Comparison of ENCODE assay signal across 18 cellular contexts in the genomic region with DNA sequence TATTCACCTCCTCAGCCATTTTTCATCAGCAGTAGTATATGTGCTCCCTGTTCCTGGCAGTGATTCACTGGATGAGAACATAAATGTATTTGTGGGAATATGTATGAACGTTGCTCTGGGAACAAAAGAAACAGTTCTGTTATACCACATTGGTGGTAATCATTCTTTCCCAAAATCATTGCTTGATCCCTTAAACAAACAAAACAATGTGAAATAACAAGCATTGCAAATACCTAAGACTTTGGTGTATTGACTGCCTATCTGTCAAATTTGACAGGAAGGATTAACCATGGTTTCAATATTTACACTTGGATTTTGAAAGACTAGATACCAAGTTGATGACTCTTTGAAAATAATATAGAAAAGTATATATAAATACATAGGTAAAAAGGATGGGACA.
A peak's percentile ranks its signal among the peaks of the same experiment; 100 is the strongest.
DNase-seq lines count a peak whose midpoint lies in the region; ATAC-seq and TF ChIP-seq lines count a peak whose summit lies in the region.
"Had no signal": no experiment of that assay in that cellular context is flagged by ENCODE, and none has a peak within 500 bp of the region (broad histone marks: within the 10 kb centered on the region; RNA-seq: fewer than 3 reads in every experiment).

No MANE protein-coding gene starts in this region.

- peaks cover 30% of the 10 kb centered on the region for H3K36me3 Mint-ChIP-seq in WTC11
- H3K36me3 Mint-ChIP-seq: CD4-positive, alpha-beta memory T cell had no signal

- TF ChIP-seq CTCF in PC-3 (conservative IDR thresholded peaks at IDR 0.05; ENCODE audit: low read depth, low read length) (no peak), WTC11 (IDR thresholded peaks at IDR 0.05) (no peak)

- H3K27ac ChIP-seq in PC-3 (ENCODE audit: low read length) (no peak overlapping the region), epithelial cell of prostate (no peak overlapping the region)
- H3K27ac ChIP-seq: GM23248 had no signal

- no peak for ATAC-seq in PC-3
- no peak for ATAC-seq in activated CD4-positive, CD25-positive, alpha-beta regulatory T cell treated with anti-CD3 and anti-CD28 coated beads, Interleukin-2, amount 50 U/mL, for 24 hours
- ATAC-seq in WTC11, result no peak
- ATAC-seq: GM12878 had no signal

- no peaks in the 10 kb centered on the region for H3K9me3 ChIP-seq in PC-3 (ENCODE audit: low read length)

- no peak overlapping the region for H3K4me3 Mint-ChIP-seq in WTC11
- H3K4me3 Mint-ChIP-seq: CD4-positive, alpha-beta memory T cell had no signal

- H2AFZ ChIP-seq in PC-3 (ENCODE audit: low read length), result no peak overlapping the region
- H2AFZ ChIP-seq: GM23248 had no signal

- no peak overlapping the region for H3K9ac ChIP-seq in PC-3 (ENCODE audit: low read length)
- H3K9ac ChIP-seq: GM23248 had no signal

- POLR2A ChIA-PET in PC-3 (lab: Charles Lee; ENCODE audit: unreplicated experiment), result no interaction called here
- POLR2A ChIA-PET in WTC11 (lab: Charles Lee), result no interaction called here

- H3K27me3 Mint-ChIP-seq in WTC11 (ENCODE audit: low read depth), result no peaks in the 10 kb centered on the region
- H3K27me3 Mint-ChIP-seq: CD4-positive, alpha-beta memory T cell had no signal

- H3K9me3 Mint-ChIP-seq in WTC11, result peaks cover 43% of the 10 kb centered on the region

- CTCF ChIA-PET in PC-3 (lab: Charles Lee) (no interaction called here), WTC11 (lab: Charles Lee) (no interaction called here)

- H4K20me1 ChIP-seq in PC-3 (ENCODE audit: low read length), result no peaks in the 10 kb centered on the region

- H3K36me3 ChIP-seq in PC-3 (ENCODE audit: low read depth, low read length), result no peaks in the 10 kb centered on the region

- H3K27me3 ChIP-seq in PC-3 (ENCODE audit: low read length), result no peaks in the 10 kb centered on the region

- H3K4me2 ChIP-seq in PC-3 (ENCODE audit: low read length), result no peak overlapping the region

- H3F3A ChIP-seq in PC-3 (ENCODE audit: low read length, unreplicated experiment), result no peaks in the 10 kb centered on the region

- no TSS peak for BruUV-seq in PC-3 (replicated peaks; lab: Mats Ljungman, UMichigan)

- no peak overlapping the region for H3K4me3 ChIP-seq in PC-3 (ENCODE audit: low read length)
- H3K4me3 ChIP-seq: GM12878, GM23248 had no signal

- H3K9me2 ChIP-seq in PC-3 (replicated peaks; ENCODE audit: low read length), result no peaks in the 10 kb centered on the region

- no peaks in the 10 kb centered on the region for H3K4me1 ChIP-seq in PC-3 (ENCODE audit: insufficient read depth, low read length)

- H3K27ac Mint-ChIP-seq in WTC11, result no peak overlapping the region
- H3K27ac Mint-ChIP-seq: CD4-positive, alpha-beta memory T cell had no signal

- no peaks in the 10 kb centered on the region for H3K4me1 Mint-ChIP-seq in WTC11
- H3K4me1 Mint-ChIP-seq: CD4-positive, alpha-beta memory T cell had no signal

- intact Hi-C loops in PC-3 (cut with micrococcal nuclease), result no loop called here

- peak; percentile 4 for DNase-seq in HuH-7.5 (ENCODE audit: low spot score)
- DNase-seq in PC-3, result peak; percentile 41
- peak; percentile 63 for DNase-seq in SHP77 treated with DMSO at 0.1 percent for 48 hours (lab: John Stamatoyannopoulos, UW)
- peak; percentile 20 for DNase-seq in epithelial cell of prostate (ENCODE audit: low read depth, low spot score)
- DNase-seq in WTC11 (ENCODE audit: low spot score), result no peak
- no peak for DNase-seq in ureter (ENCODE audit: low spot score)
- DNase-seq: C1 segment of cervical spinal cord; Calu3; CD4-positive, alpha-beta memory T cell; COR-L47; DMS79; EL; GDM1; GM23248; H7; HCEC 1CT had no signal

- no peaks in the 10 kb centered on the region for H3K79me2 ChIP-seq in PC-3 (ENCODE audit: low read length)

TF ChIP-seq in WTC11, 78 proteins besides CTCF, POLR2A, EP300 and RAD21:
- no peak for TF ChIP-seq NFE2L1 (CRISPR knock-in tag; IDR thresholded peaks at IDR 0.05)
- TF ChIP-seq GRHL2 (CRISPR knock-in tag; IDR thresholded peaks at IDR 0.05; ENCODE audit: insufficient replicate concordance, severe bottlenecking), result no peak
- no peak for TF ChIP-seq PRRX2 (CRISPR knock-in tag; IDR thresholded peaks at IDR 0.05)
- no peak for TF ChIP-seq CBFB (CRISPR knock-in tag; IDR thresholded peaks at IDR 0.05; ENCODE audit: low read depth)
- TF ChIP-seq ZNF671 (CRISPR knock-in tag; IDR thresholded peaks at IDR 0.05), result no peak
- TF ChIP-seq, protein P1, sequence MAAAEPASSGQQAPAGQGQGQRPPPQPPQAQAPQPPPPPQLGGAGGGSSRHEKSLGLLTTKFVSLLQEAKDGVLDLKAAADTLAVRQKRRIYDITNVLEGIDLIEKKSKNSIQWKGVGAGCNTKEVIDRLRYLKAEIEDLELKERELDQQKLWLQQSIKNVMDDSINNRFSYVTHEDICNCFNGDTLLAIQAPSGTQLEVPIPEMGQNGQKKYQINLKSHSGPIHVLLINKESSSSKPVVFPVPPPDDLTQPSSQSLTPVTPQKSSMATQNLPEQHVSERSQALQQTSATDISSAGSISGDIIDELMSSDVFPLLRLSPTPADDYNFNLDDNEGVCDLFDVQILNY (CRISPR knock-in tag; IDR thresholded peaks at IDR 0.05), result no peak
- TF ChIP-seq TP53 (CRISPR knock-in tag; IDR thresholded peaks at IDR 0.05), result no peak
- TF ChIP-seq, protein P2, sequence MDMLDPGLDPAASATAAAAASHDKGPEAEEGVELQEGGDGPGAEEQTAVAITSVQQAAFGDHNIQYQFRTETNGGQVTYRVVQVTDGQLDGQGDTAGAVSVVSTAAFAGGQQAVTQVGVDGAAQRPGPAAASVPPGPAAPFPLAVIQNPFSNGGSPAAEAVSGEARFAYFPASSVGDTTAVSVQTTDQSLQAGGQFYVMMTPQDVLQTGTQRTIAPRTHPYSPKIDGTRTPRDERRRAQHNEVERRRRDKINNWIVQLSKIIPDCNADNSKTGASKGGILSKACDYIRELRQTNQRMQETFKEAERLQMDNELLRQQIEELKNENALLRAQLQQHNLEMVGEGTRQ (CRISPR knock-in tag; IDR thresholded peaks at IDR 0.05), result no peak
- TF ChIP-seq, protein P3, sequence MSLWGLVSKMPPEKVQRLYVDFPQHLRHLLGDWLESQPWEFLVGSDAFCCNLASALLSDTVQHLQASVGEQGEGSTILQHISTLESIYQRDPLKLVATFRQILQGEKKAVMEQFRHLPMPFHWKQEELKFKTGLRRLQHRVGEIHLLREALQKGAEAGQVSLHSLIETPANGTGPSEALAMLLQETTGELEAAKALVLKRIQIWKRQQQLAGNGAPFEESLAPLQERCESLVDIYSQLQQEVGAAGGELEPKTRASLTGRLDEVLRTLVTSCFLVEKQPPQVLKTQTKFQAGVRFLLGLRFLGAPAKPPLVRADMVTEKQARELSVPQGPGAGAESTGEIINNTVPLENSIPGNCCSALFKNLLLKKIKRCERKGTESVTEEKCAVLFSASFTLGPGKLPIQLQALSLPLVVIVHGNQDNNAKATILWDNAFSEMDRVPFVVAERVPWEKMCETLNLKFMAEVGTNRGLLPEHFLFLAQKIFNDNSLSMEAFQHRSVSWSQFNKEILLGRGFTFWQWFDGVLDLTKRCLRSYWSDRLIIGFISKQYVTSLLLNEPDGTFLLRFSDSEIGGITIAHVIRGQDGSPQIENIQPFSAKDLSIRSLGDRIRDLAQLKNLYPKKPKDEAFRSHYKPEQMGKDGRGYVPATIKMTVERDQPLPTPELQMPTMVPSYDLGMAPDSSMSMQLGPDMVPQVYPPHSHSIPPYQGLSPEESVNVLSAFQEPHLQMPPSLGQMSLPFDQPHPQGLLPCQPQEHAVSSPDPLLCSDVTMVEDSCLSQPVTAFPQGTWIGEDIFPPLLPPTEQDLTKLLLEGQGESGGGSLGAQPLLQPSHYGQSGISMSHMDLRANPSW (CRISPR knock-in tag; conservative IDR thresholded peaks at IDR 0.05; ENCODE audit: low read depth), result no peak
- TF ChIP-seq ZNF416 (CRISPR knock-in tag; IDR thresholded peaks at IDR 0.05), result no peak
- TF ChIP-seq FOXK1 (CRISPR knock-in tag; IDR thresholded peaks at IDR 0.05), result no peak
- TF ChIP-seq, protein P4, sequence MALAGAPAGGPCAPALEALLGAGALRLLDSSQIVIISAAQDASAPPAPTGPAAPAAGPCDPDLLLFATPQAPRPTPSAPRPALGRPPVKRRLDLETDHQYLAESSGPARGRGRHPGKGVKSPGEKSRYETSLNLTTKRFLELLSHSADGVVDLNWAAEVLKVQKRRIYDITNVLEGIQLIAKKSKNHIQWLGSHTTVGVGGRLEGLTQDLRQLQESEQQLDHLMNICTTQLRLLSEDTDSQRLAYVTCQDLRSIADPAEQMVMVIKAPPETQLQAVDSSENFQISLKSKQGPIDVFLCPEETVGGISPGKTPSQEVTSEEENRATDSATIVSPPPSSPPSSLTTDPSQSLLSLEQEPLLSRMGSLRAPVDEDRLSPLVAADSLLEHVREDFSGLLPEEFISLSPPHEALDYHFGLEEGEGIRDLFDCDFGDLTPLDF (CRISPR knock-in tag; IDR thresholded peaks at IDR 0.05), result no peak
- TF ChIP-seq TEAD1 (CRISPR knock-in tag; IDR thresholded peaks at IDR 0.05), result no peak
- no peak for TF ChIP-seq ELF4 (CRISPR knock-in tag; IDR thresholded peaks at IDR 0.05; ENCODE audit: low read depth)
- no peak for TF ChIP-seq SMAD4 (CRISPR knock-in tag; IDR thresholded peaks at IDR 0.05)
- TF ChIP-seq GABPB1 (CRISPR knock-in tag; IDR thresholded peaks at IDR 0.05), result no peak; the same call in 1 of the 2 replicates
- TF ChIP-seq TCF7 (CRISPR knock-in tag; IDR thresholded peaks at IDR 0.05; ENCODE audit: low read depth), result no peak

Comparison
In these comparisons a context has a peak if more than half of its experiments do, and no peak if none do; other contexts are left out.
1. DNase-seq: peak in HuH-7.5 (single experiment), PC-3 (single experiment), SHP77 treated with DMSO at 0.1 percent for 48 hours (single experiment) and epithelial cell of prostate (single experiment); none in WTC11 (single experiment) and ureter (single experiment).